In genomic region chr1:91952187-91952586, GRCh38 we compare ENCODE assay signal across 29 cellular contexts. TPM values are rescaled to one million over a fixed set of nuclear protein-coding genes. Genes with fewer than 3 reads are reported as not detected.
"Had no signal": no experiment of that assay in that cellular context is flagged by ENCODE, and none has a peak within 500 bp of the region (broad histone marks: within the 10 kb centered on the region; RNA-seq: fewer than 3 reads in every experiment).

No MANE protein-coding gene starts in this region.

- DNase-seq: activated CD4-positive, alpha-beta memory T cell treated with anti-CD3 and anti-CD28 coated beads, Interleukin-2, amount 10 ng/mL, durations not matched to agents 7 days and 5 days; activated CD4-positive, alpha-beta T cell treated with anti-CD3 and anti-CD28 coated beads for 36 hours; activated CD4-positive, alpha-beta T cell treated with anti-CD3 and anti-CD28 coated beads, Interleukin-2, amount 50 U/mL, for 1 hour; activated CD4-positive, CD25-positive, alpha-beta regulatory T cell; activated gamma-delta T cell; activated naive CD4-positive, alpha-beta T cell treated with anti-CD3 and anti-CD28 coated beads for 36 hours; activated T-cell treated with anti-CD3 and anti-CD28 coated beads for 4 hours; activated T-cell treated with anti-CD3 and anti-CD28 coated beads, Interleukin-2, amount 50 U/mL, for 48 hours; amygdala; MM.1S; NCI-H1105 treated with DMSO at 0.1 percent for 48 hours; NCI-H1436 treated with DMSO at 0.1 percent for 48 hours; NCI-H187; NCI-H2081 treated with DMSO at 0.1 percent for 48 hours; NCI-H446; NCI-H524; NCI-H748 treated with DMSO at 0.1 percent for 48 hours; SIG-M5; T-cell; T-helper 2 cell; T1000 had no signal

- H3K4me3 Mint-ChIP-seq: activated CD4-positive, alpha-beta memory T cell treated with anti-CD3 and anti-CD28 coated beads, Interleukin-2, amount 10 ng/mL, durations not matched to agents 7 days and 5 days; activated CD4-positive, alpha-beta T cell treated with anti-CD3 and anti-CD28 coated beads for 36 hours; activated naive CD4-positive, alpha-beta T cell treated with anti-CD3 and anti-CD28 coated beads for 36 hours; activated naive CD8-positive, alpha-beta T cell; activated T-helper 17 cell treated with anti-CD3 and anti-CD28 coated beads, Interleukin-2, amount 50 U/mL, for 72 hours; brain; T-cell had no signal

- H3K27me3 Mint-ChIP-seq: activated CD4-positive, alpha-beta T cell treated with anti-CD3 and anti-CD28 coated beads for 36 hours; activated naive CD8-positive, alpha-beta T cell; activated T-helper 17 cell treated with anti-CD3 and anti-CD28 coated beads, Interleukin-2, amount 50 U/mL, for 72 hours; T-cell had no signal

- H3K4me1 Mint-ChIP-seq: brain had no signal

- H3K9me3 Mint-ChIP-seq: activated CD4-positive, alpha-beta memory T cell treated with anti-CD3 and anti-CD28 coated beads, Interleukin-2, amount 10 ng/mL, durations not matched to agents 7 days and 5 days; activated naive CD4-positive, alpha-beta T cell treated with anti-CD3 and anti-CD28 coated beads for 36 hours had no signal

- H3K27ac Mint-ChIP-seq: activated CD4-positive, alpha-beta memory T cell treated with anti-CD3 and anti-CD28 coated beads, Interleukin-2, amount 10 ng/mL, durations not matched to agents 7 days and 5 days; activated CD4-positive, alpha-beta T cell treated with anti-CD3 and anti-CD28 coated beads for 36 hours; activated naive CD4-positive, alpha-beta T cell treated with anti-CD3 and anti-CD28 coated beads for 36 hours; activated naive CD8-positive, alpha-beta T cell; activated T-helper 17 cell treated with anti-CD3 and anti-CD28 coated beads, Interleukin-2, amount 50 U/mL, for 72 hours; brain had no signal

- H3K36me3 Mint-ChIP-seq: activated naive CD8-positive, alpha-beta T cell; brain; T-cell had no signal

- FAIRE-seq: astrocyte, TTC549 had no signal

- ATAC-seq: activated CD4-positive, alpha-beta T cell treated with anti-CD3 and anti-CD28 coated beads for 36 hours; activated T-helper 17 cell treated with anti-CD3 and anti-CD28 coated beads, Interleukin-2, amount 50 U/mL, for 72 hours; T-cell had no signal

RNA-seq across cellular contexts. Expression of gene BRDT, which starts 3.0 kb away (rescaled TPM):
- total RNA-seq: activated CD4-positive, alpha-beta T cell treated with anti-CD3 and anti-CD28 coated beads for 36 hours; activated CD8-positive, alpha-beta memory T cell treated with anti-CD3 and anti-CD28 coated beads for 36 hours; activated naive CD4-positive, alpha-beta T cell treated with anti-CD3 and anti-CD28 coated beads for 36 hours; activated T-helper 17 cell treated with anti-CD3 and anti-CD28 coated beads, Interleukin-2, amount 50 U/mL, for 72 hours; astrocyte; OCI-LY7; RPMI7951; T-cell had no signal
